In the genomic region with DNA sequence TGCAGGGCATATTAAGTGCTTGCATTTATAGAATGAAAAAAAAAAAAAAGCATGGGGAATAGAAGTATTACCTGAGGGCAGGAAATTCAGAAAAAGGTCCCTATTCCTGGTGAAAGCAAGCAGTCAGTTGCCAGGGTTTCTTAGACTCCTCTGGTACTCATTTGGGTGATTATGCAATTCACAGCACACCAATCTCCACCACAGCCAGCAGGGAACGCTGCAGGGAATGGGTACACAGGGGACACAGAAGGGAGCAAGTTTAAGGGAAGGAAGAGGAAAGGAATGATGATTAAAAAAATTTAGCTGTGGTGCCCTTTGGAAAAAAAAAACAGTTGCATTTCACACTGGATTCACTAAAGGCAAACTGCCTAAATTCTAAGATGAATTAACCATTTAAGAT, we compare ENCODE assay signal across 9 cellular contexts. TPM values are rescaled to one million over a fixed set of nuclear protein-coding genes. Genes with fewer than 3 reads are reported as not detected.
A peak's percentile ranks its signal among the peaks of the same experiment; 100 is the strongest.
DNase-seq lines count a peak whose midpoint lies in the region; ATAC-seq, FAIRE-seq and TF ChIP-seq lines count a peak whose summit lies in the region.
"Had no signal": no experiment of that assay in that cellular context is flagged by ENCODE, and none has a peak within 500 bp of the region (broad histone marks: within the 10 kb centered on the region; RNA-seq: fewer than 3 reads in every experiment).

No MANE protein-coding gene starts in this region.

- peak overlapping the region; percentile 33 for H3K4me3 Mint-ChIP-seq in T-helper 2 cell treated with Interferon-gamma antibody and Interleukin-4, amounts not matched to agents 5 μg/mL and 100 μg/mL, for 36 hours
- H3K4me3 Mint-ChIP-seq in natural killer cell, result peak overlapping the region; percentile 7

- peaks cover 10% of the 10 kb centered on the region for H3K9me3 Mint-ChIP-seq in T-helper 2 cell treated with Interferon-gamma antibody and Interleukin-4, amounts not matched to agents 5 μg/mL and 100 μg/mL, for 36 hours
- H3K9me3 Mint-ChIP-seq in natural killer cell, result no peaks in the 10 kb centered on the region

- FAIRE-seq in endothelial cell of umbilical vein (lab: Jason Lieb, UNC), result no peak

- H3K9ac ChIP-seq in endothelial cell of umbilical vein (replicated peaks; ENCODE audit: extremely low read depth, insufficient read depth, low read length), result no peak overlapping the region

- peak overlapping the region; percentile 32 for H3K27ac Mint-ChIP-seq in T-helper 2 cell treated with Interferon-gamma antibody and Interleukin-4, amounts not matched to agents 5 μg/mL and 100 μg/mL, for 36 hours
- peak overlapping the region; percentile 60 to 67 for H3K27ac Mint-ChIP-seq in natural killer cell

- H3K36me3 ChIP-seq in endothelial cell of umbilical vein (ENCODE audit: control insufficient read depth in 2 of 2, extremely low read depth in 1 of 2, insufficient read depth in 2 of 2, low read length in 2 of 2), result no peaks in the 10 kb centered on the region
- H3K36me3 ChIP-seq: ovary had no signal

- peaks cover 13% of the 10 kb centered on the region for H3K4me1 ChIP-seq in endothelial cell of umbilical vein (ENCODE audit: control insufficient read depth, extremely low read depth, insufficient read depth, low read length)

- intact Hi-C loops in endothelial cell of umbilical vein (cut with micrococcal nuclease), result no loop called here
- intact Hi-C loops in natural killer cell (cut with micrococcal nuclease), result no loop called here

- POLR2A ChIA-PET in endothelial cell of umbilical vein (lab: Charles Lee), result no interaction called here

- ATAC-seq in natural killer cell (peak in 1 of 3 donors; percentile 45), GM18511 (IDR thresholded peaks at IDR 0.05; ENCODE audit: unreplicated experiment) (no peak), GM18870 (IDR thresholded peaks at IDR 0.05; ENCODE audit: unreplicated experiment) (no peak)

- no peaks in the 10 kb centered on the region for H3K9me1 ChIP-seq in endothelial cell of umbilical vein (replicated peaks; ENCODE audit: control insufficient read depth, extremely low read depth, insufficient read depth, low read length)

- H3K27me3 Mint-ChIP-seq in T-helper 2 cell treated with Interferon-gamma antibody and Interleukin-4, amounts not matched to agents 5 μg/mL and 100 μg/mL, for 36 hours (ENCODE audit: low read depth), result no peaks in the 10 kb centered on the region
- H3K27me3 Mint-ChIP-seq in natural killer cell (ENCODE audit: low read depth in 2 of 2), result no peaks in the 10 kb centered on the region

- no peak overlapping the region for H3K4me2 ChIP-seq in endothelial cell of umbilical vein (ENCODE audit: insufficient read depth, low read length)

- H3K4me3 ChIP-seq in endothelial cell of umbilical vein (replicated peaks in 1 of 3; ENCODE audit: insufficient read depth in 1 of 3, low read depth in 1 of 3, low read length in 3 of 3), result no peak overlapping the region
- H3K4me3 ChIP-seq: ovary had no signal

- H3K27me3 ChIP-seq in endothelial cell of umbilical vein (ENCODE audit: control insufficient read depth in 2 of 2, insufficient read depth in 2 of 2, low read length in 2 of 2), result no peaks in the 10 kb centered on the region
- H3K27me3 ChIP-seq: ovary had no signal

- H3K4me1 Mint-ChIP-seq in T-helper 2 cell treated with Interferon-gamma antibody and Interleukin-4, amounts not matched to agents 5 μg/mL and 100 μg/mL, for 36 hours (ENCODE audit: low read depth), result peaks cover 25% of the 10 kb centered on the region
- H3K4me1 Mint-ChIP-seq in natural killer cell, result peaks cover 21 to 23% of the 10 kb centered on the region in 2 donors

- no peaks in the 10 kb centered on the region for H4K20me1 ChIP-seq in endothelial cell of umbilical vein (replicated peaks; ENCODE audit: control insufficient read depth, extremely low read depth, insufficient read depth, low read length)

- TF ChIP-seq CTCF in endothelial cell of umbilical vein (IDR thresholded peaks at IDR 0.05; ENCODE audit: extremely low read depth in 1 of 2, insufficient read depth in 1 of 2, low read depth in 1 of 2, low read length in 2 of 2), result peak; percentile 7 to 16
- no peak for TF ChIP-seq CTCF in natural killer cell (IDR thresholded peaks at IDR 0.05)

- dilution Hi-C loops in endothelial cell of umbilical vein (cut with MboI; ENCODE audit: extremely low pct_ligation_motif_present, low sequenced_read_pairs), result no loop called here

- CTCF ChIA-PET in endothelial cell of umbilical vein (lab: Charles Lee), result interaction anchor here (0.7 to 1.7 kb wide), 5 partner anchors 8 to 426 kb away, joined by 3 to 7 read pairs (median 5); no protein-coding TSS in a partner anchor

- H2AFZ ChIP-seq in endothelial cell of umbilical vein (ENCODE audit: low read depth, low read length), result no peak overlapping the region

- peaks cover 63% of the 10 kb centered on the region for H3K79me2 ChIP-seq in endothelial cell of umbilical vein (ENCODE audit: control insufficient read depth, insufficient read depth, low read length)

- BruUV-seq in endothelial cell of umbilical vein (replicated peaks; lab: Mats Ljungman, UMichigan), result no TSS peak

- no peak overlapping the region for H3K27ac ChIP-seq in endothelial cell of umbilical vein (ENCODE audit: insufficient read depth, low read depth, low read length)
- H3K27ac ChIP-seq: ovary had no signal

- H3K9me3 ChIP-seq in endothelial cell of umbilical vein (replicated peaks; ENCODE audit: control insufficient read depth, insufficient read depth, low read length), result no peaks in the 10 kb centered on the region
- H3K9me3 ChIP-seq: ovary had no signal

- TF ChIP-seq POLR2A in endothelial cell of umbilical vein (IDR thresholded peaks at IDR 0.05; ENCODE audit: low read depth, low read length), result no peak

- H3K36me3 Mint-ChIP-seq in T-helper 2 cell treated with Interferon-gamma antibody and Interleukin-4, amounts not matched to agents 5 μg/mL and 100 μg/mL, for 36 hours (ENCODE audit: low read depth), result peaks cover 9% of the 10 kb centered on the region
- no peaks in the 10 kb centered on the region for H3K36me3 Mint-ChIP-seq in natural killer cell

- no peak for DNase-seq in T-helper 2 cell treated with Interferon-gamma antibody and Interleukin-4, amounts not matched to agents 5 μg/mL and 100 μg/mL, for 36 hours (ENCODE audit: low spot score)
- DNase-seq in T-helper 2 cell (no peak), NOMO-1 treated with dmso at 0.1 percent for 144 hours (lab: John Stamatoyannopoulos, UW; ENCODE audit: unreplicated experiment) (peak; percentile 31), endothelial cell of umbilical vein (ENCODE audit: low read depth, low spot score) (peak; percentile 18), natural killer cell (no peak), germinal center (ENCODE audit: low spot score) (no peak)

TF ChIP-seq in endothelial cell of umbilical vein, 7 proteins besides CTCF, POLR2A, EP300 and RAD21:
- no peak for TF ChIP-seq MYC (IDR thresholded peaks at IDR 0.05; ENCODE audit: low read depth, low read length)
- TF ChIP-seq, protein P1, sequence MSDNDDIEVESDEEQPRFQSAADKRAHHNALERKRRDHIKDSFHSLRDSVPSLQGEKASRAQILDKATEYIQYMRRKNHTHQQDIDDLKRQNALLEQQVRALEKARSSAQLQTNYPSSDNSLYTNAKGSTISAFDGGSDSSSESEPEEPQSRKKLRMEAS (IDR thresholded peaks at IDR 0.05; ENCODE audit: insufficient read depth, insufficient read length), result no peak
- no peak for TF ChIP-seq EZH2 (IDR thresholded peaks at IDR 0.05; ENCODE audit: borderline replicate concordance, low read depth, low read length, severe bottlenecking)
- TF ChIP-seq JUN (IDR thresholded peaks at IDR 0.05; ENCODE audit: borderline replicate concordance, insufficient read depth, insufficient read length, low read depth), result no peak
- TF ChIP-seq GATA2 (IDR thresholded peaks at IDR 0.05; ENCODE audit: insufficient read depth, insufficient read length, low read depth, low read length), result no peak
- no peak for TF ChIP-seq FOS (IDR thresholded peaks at IDR 0.05; ENCODE audit: borderline replicate concordance, insufficient read depth, low read length)
- TF ChIP-seq POLR2AphosphoS5 (IDR thresholded peaks at IDR 0.05; ENCODE audit: insufficient read depth, low read depth, low read length), result no peak

RNA-seq across cellular contexts. Expression of a gene that starts 14.2 kb away (rescaled TPM):
- 16.0 and 17.9 TPM in 2 replicates for total RNA-seq in endothelial cell of umbilical vein
- polyA plus RNA-seq in endothelial cell of umbilical vein, result 4.1 and 5.4 TPM in 2 replicates
- 8.6 and 9.4 TPM in 2 replicates for polyA plus RNA-seq in endothelial cell of umbilical vein (2011; cell fraction: cytosol; rRNA removed)
- polyA plus RNA-seq in endothelial cell of umbilical vein (2011; cell fraction: nucleus; rRNA removed), result 8.3 and 12.0 TPM in 2 replicates
- polyA plus RNA-seq in endothelial cell of umbilical vein (2012), result 11.8 and 17.1 TPM in 2 replicates
- polyA minus RNA-seq in endothelial cell of umbilical vein, result 17.4 and 28.5 TPM in 2 replicates
- 24.4 TPM for polyA minus RNA-seq in endothelial cell of umbilical vein (2011; cell fraction: cytosol; rRNA and poly(A)+ RNA removed)
- polyA minus RNA-seq in endothelial cell of umbilical vein (2011; cell fraction: nucleus; rRNA and poly(A)+ RNA removed), result 23.0 and 38.7 TPM in 2 replicates
- 10 to 100 TPM; 30.8 to 42.8 (median 30.9) TPM for total RNA-seq in natural killer cell

Comparison
In these comparisons a context has a peak if more than half of its experiments do, and no peak if none do; other contexts are left out.
1. DNase-seq: peak in NOMO-1 treated with dmso at 0.1 percent for 144 hours (single experiment) and endothelial cell of umbilical vein (single experiment); none in T-helper 2 cell treated with Interferon-gamma antibody and Interleukin-4, amounts not matched to agents 5 μg/mL and 100 μg/mL, for 36 hours (single experiment), T-helper 2 cell (0 of 5), natural killer cell (single experiment) and germinal center (single experiment).